ENCODE assay signal across 21 cellular contexts in genomic region chr12:88401153-88401552, GRCh38.
A peak's percentile ranks its signal among the peaks of the same experiment; 100 is the strongest.
DNase-seq lines count a peak whose midpoint lies in the region; ATAC-seq, FAIRE-seq and TF ChIP-seq lines count a peak whose summit lies in the region.
"Had no signal": no experiment of that assay in that cellular context is flagged by ENCODE, and none has a peak within 500 bp of the region (broad histone marks: within the 10 kb centered on the region; RNA-seq: fewer than 3 reads in every experiment).

No MANE protein-coding gene starts in this region.

- CTCF ChIA-PET in CD4-positive, alpha-beta T cell (lab: Charles Lee) = no interaction called here

- H3K4me3 Mint-ChIP-seq in CD4-positive, alpha-beta T cell = no peak overlapping the region
- H3K4me3 Mint-ChIP-seq: activated CD8-positive, alpha-beta T cell treated with anti-CD3 and anti-CD28 coated beads, Interleukin-2, amount 10 ng/mL, durations not matched to agents 7 days and 5 days; brain; HFFc6 had no signal

- peaks cover 5% of the 10 kb centered on the region for H3K4me1 ChIP-seq in endocrine pancreas (ENCODE audit: control insufficient read depth, insufficient read depth, low read length)
- H3K4me1 ChIP-seq in small intestine (ENCODE audit: control insufficient read depth in 2 of 2, insufficient read depth in 1 of 2, low read depth in 1 of 2, low read length in 1 of 2) = no peaks in the 10 kb centered on the region

- peak; percentile 12 for DNase-seq in NOMO-1 treated with DMSO at 0.1 percent for 48 hours (lab: John Stamatoyannopoulos, UW; ENCODE audit: unreplicated experiment)
- no peak for DNase-seq in NOMO-1 (lab: John Stamatoyannopoulos, UW; ENCODE audit: unreplicated experiment in 2 of 2)
- peak; percentile 58 for DNase-seq in RPMI8226
- peak; percentile 7 for DNase-seq in small intestine
- DNase-seq in CD4-positive, alpha-beta T cell = no peak
- DNase-seq: activated CD8-positive, alpha-beta T cell treated with anti-CD3 and anti-CD28 coated beads, Interleukin-2, amount 10 ng/mL, durations not matched to agents 7 days and 5 days; activated gamma-delta T cell treated with Interleukin-2 at 50 U/mL for 16 hours; CD8-positive, alpha-beta memory T cell; effector CD8-positive, alpha-beta T cell; HFFc6; Kasumi-1; NCI-H1930; NCI-H774; Right ventricle myocardium superior had no signal

- 42 to 59% (median 53%) methylated on average over 2 of the region's 2 CpGs for WGBS in small intestine, 3 donors

- no peak for TF ChIP-seq CTCF in CD4-positive, alpha-beta T cell (IDR thresholded peaks at IDR 0.05)

- no peak overlapping the region for H3K27ac Mint-ChIP-seq in CD4-positive, alpha-beta T cell
- H3K27ac Mint-ChIP-seq: activated CD8-positive, alpha-beta T cell treated with anti-CD3 and anti-CD28 coated beads, Interleukin-2, amount 10 ng/mL, durations not matched to agents 7 days and 5 days; brain; HFFc6 had no signal

- no peaks in the 10 kb centered on the region for H3K27me3 Mint-ChIP-seq in CD4-positive, alpha-beta T cell
- H3K27me3 Mint-ChIP-seq: brain; CD8-positive, alpha-beta memory T cell had no signal

- H3K4me1 Mint-ChIP-seq in CD4-positive, alpha-beta T cell (ENCODE audit: low read depth) = peaks cover 3% of the 10 kb centered on the region
- H3K4me1 Mint-ChIP-seq: brain had no signal

- no peaks in the 10 kb centered on the region for H3K36me3 Mint-ChIP-seq in CD4-positive, alpha-beta T cell (ENCODE audit: low read depth)
- H3K36me3 Mint-ChIP-seq: brain; CD8-positive, alpha-beta memory T cell had no signal

- intact Hi-C loops in CD4-positive, alpha-beta T cell (cut with DNase I, micrococcal nuclease) = no loop called here

- H3K4me3 ChIP-seq in endocrine pancreas (ENCODE audit: control insufficient read depth, insufficient read depth, low read length) = peak overlapping the region; percentile 29
- H3K4me3 ChIP-seq in small intestine (ENCODE audit: low read depth in 1 of 2, low read length in 2 of 2) = no peak overlapping the region

- H3K27me3 ChIP-seq in endocrine pancreas (ENCODE audit: control insufficient read depth, insufficient read depth, low read length) (no peaks in the 10 kb centered on the region), small intestine (ENCODE audit: control insufficient read depth in 2 of 2, insufficient read depth in 2 of 2, low read length in 2 of 2) (no peaks in the 10 kb centered on the region)
- no peaks in the 10 kb centered on the region for H3K27me3 ChIP-seq in CD4-positive, alpha-beta T cell (ENCODE audit: control insufficient read depth, insufficient read depth, low read length)

- H3K9ac ChIP-seq in endocrine pancreas (ENCODE audit: control insufficient read depth, insufficient read depth, low read length) = no peak overlapping the region

- POLR2A ChIA-PET in CD4-positive, alpha-beta T cell (lab: Charles Lee) = no interaction called here

- no peaks in the 10 kb centered on the region for H3K36me3 ChIP-seq in endocrine pancreas (ENCODE audit: control insufficient read depth, insufficient read depth, low read length)
- no peaks in the 10 kb centered on the region for H3K36me3 ChIP-seq in small intestine (ENCODE audit: control insufficient read depth in 2 of 2, insufficient read depth in 2 of 2, low read length in 2 of 2)

- H3K9me3 ChIP-seq in endocrine pancreas (ENCODE audit: control insufficient read depth, low read length) (no peaks in the 10 kb centered on the region), small intestine (ENCODE audit: control insufficient read depth, low read depth) (no peaks in the 10 kb centered on the region)
- no peaks in the 10 kb centered on the region for H3K9me3 ChIP-seq in CD4-positive, alpha-beta T cell (ENCODE audit: control insufficient read depth, low read length)

- no peaks in the 10 kb centered on the region for H3K9me3 Mint-ChIP-seq in CD4-positive, alpha-beta T cell
- H3K9me3 Mint-ChIP-seq: CD8-positive, alpha-beta memory T cell; HFFc6 had no signal

- H3K27ac ChIP-seq in small intestine (ENCODE audit: low read depth in 1 of 2, low read length in 1 of 2) = no peak overlapping the region
- no peak overlapping the region for H3K27ac ChIP-seq in CD4-positive, alpha-beta T cell (ENCODE audit: low read depth, low read length)
- H3K27ac ChIP-seq: 22Rv1, HL-60 had no signal

- no peak for ATAC-seq in HG02623 (IDR thresholded peaks at IDR 0.05; ENCODE audit: unreplicated experiment)
- ATAC-seq in GM21619 (IDR thresholded peaks at IDR 0.05; ENCODE audit: unreplicated experiment) = no peak
- ATAC-seq in CD4-positive, alpha-beta T cell (ENCODE audit: poor library complexity) = no peak
- ATAC-seq: activated CD8-positive, alpha-beta T cell treated with anti-CD3 and anti-CD28 coated beads, Interleukin-2, amount 10 ng/mL, durations not matched to agents 7 days and 5 days had no signal

- no peak for FAIRE-seq in small intestine (lab: Jason Lieb, UNC)
- FAIRE-seq: GM12892 had no signal

Comparison
In these comparisons a context has a peak if more than half of its experiments do, and no peak if none do; other contexts are left out.
1. DNase-seq: peak in NOMO-1 treated with DMSO at 0.1 percent for 48 hours (single experiment), RPMI8226 (single experiment) and small intestine (single experiment); none in NOMO-1 (0 of 2) and CD4-positive, alpha-beta T cell (0 of 10).